In genomic region chr3:195221015-195221853, GRCh38 we compare ENCODE assay signal across 10 cellular contexts. TPM values are rescaled to one million over a fixed set of nuclear protein-coding genes. Genes with fewer than 3 reads are reported as not detected.
DNase-seq lines count a peak whose midpoint lies in the region; ATAC-seq and TF ChIP-seq lines count a peak whose summit lies in the region.
"Had no signal": no experiment of that assay in that cellular context is flagged by ENCODE, and none has a peak within 500 bp of the region (broad histone marks: within the 10 kb centered on the region; RNA-seq: fewer than 3 reads in every experiment).

No MANE protein-coding gene starts in this region.

- no peaks in the 10 kb centered on the region for H3K27me3 Mint-ChIP-seq in activated naive CD4-positive, alpha-beta T cell treated with anti-CD3 and anti-CD28 coated beads for 36 hours (ENCODE audit: low read depth)

- intact Hi-C loops in activated naive CD4-positive, alpha-beta T cell treated with anti-CD3 and anti-CD28 coated beads for 36 hours (cut with micrococcal nuclease) = no loop called here

- no peak for TF ChIP-seq EP300 in gastroesophageal sphincter (IDR thresholded peaks at IDR 0.05)

- peaks cover 0 to 10% of the 10 kb centered on the region in 2 donors for H3K36me3 ChIP-seq in gastroesophageal sphincter
- H3K36me3 ChIP-seq: neutrophil had no signal

- peaks cover 11% of the 10 kb centered on the region for H3K36me3 Mint-ChIP-seq in activated naive CD4-positive, alpha-beta T cell treated with anti-CD3 and anti-CD28 coated beads for 36 hours (ENCODE audit: low read depth)

- no peaks in the 10 kb centered on the region for H3K4me1 Mint-ChIP-seq in activated naive CD4-positive, alpha-beta T cell treated with anti-CD3 and anti-CD28 coated beads for 36 hours (ENCODE audit: low read depth)

- WGBS in gastroesophageal sphincter (ENCODE audit: low coverage in 1 of 2), 2 donors = 75 to 100% methylated on average over 3 to 4 of the region's 9 CpGs

- no peak overlapping the region for H3K4me3 ChIP-seq in gastroesophageal sphincter

- ATAC-seq in gastroesophageal sphincter (peak; percentile 79), HG02840 (IDR thresholded peaks at IDR 0.05; ENCODE audit: low FRiP score, unreplicated experiment) (no peak), GM18909 (IDR thresholded peaks at IDR 0.05; ENCODE audit: poor library complexity, unreplicated experiment) (no peak)

- TF ChIP-seq POLR2A in gastroesophageal sphincter (IDR thresholded peaks at IDR 0.05) = no peak

- peaks cover 5% of the 10 kb centered on the region for H3K9me3 Mint-ChIP-seq in activated naive CD4-positive, alpha-beta T cell treated with anti-CD3 and anti-CD28 coated beads for 36 hours

- DNase-seq in GM04503 (ENCODE audit: low read depth) (peak; percentile 46), RWPE1 (ENCODE audit: low spot score) (no peak), mucosa of gallbladder (ENCODE audit: low spot score) (no peak)
- DNase-seq in stimulated activated CD8-positive, alpha-beta memory T cell treated with anti-CD3 and anti-CD28 coated beads, Interleukin-4, amount 100 ng/mL, for 48 hours = peak; percentile 16
- DNase-seq in activated naive CD4-positive, alpha-beta T cell treated with anti-CD3 and anti-CD28 coated beads for 36 hours = no peak

- no peak overlapping the region for H3K27ac Mint-ChIP-seq in activated naive CD4-positive, alpha-beta T cell treated with anti-CD3 and anti-CD28 coated beads for 36 hours
- H3K27ac Mint-ChIP-seq: T-helper 2 cell treated with Interferon-gamma antibody and Interleukin-4, amounts not matched to agents 5 μg/mL and 100 μg/mL, for 36 hours had no signal

- H3K27ac ChIP-seq in RWPE1 = peak overlapping the region; percentile 66
- H3K27ac ChIP-seq in gastroesophageal sphincter = peak overlapping the region in 3 of 4 donors; percentile 82 to 85 (median 84)
- H3K27ac ChIP-seq: neutrophil had no signal

- no peak overlapping the region for H3K4me3 Mint-ChIP-seq in activated naive CD4-positive, alpha-beta T cell treated with anti-CD3 and anti-CD28 coated beads for 36 hours
- H3K4me3 Mint-ChIP-seq: T-helper 2 cell treated with Interferon-gamma antibody and Interleukin-4, amounts not matched to agents 5 μg/mL and 100 μg/mL, for 36 hours had no signal

- TF ChIP-seq CTCF in RWPE1 (conservative IDR thresholded peaks at IDR 0.05; ENCODE audit: low read depth) (no peak), gastroesophageal sphincter (IDR thresholded peaks at IDR 0.05) (no peak)

- H3K4me1 ChIP-seq in gastroesophageal sphincter = peaks cover 0 to 54% (median 32%) of the 10 kb centered on the region in 3 donors

- H3K9me3 ChIP-seq in gastroesophageal sphincter = no peaks in the 10 kb centered on the region
- H3K9me3 ChIP-seq: neutrophil had no signal

- no peaks in the 10 kb centered on the region for H3K27me3 ChIP-seq in gastroesophageal sphincter
- H3K27me3 ChIP-seq: neutrophil had no signal

- CTCF ChIA-PET in RWPE1 (lab: Yijun Ruan, JAX) = no interaction called here
- CTCF ChIA-PET in activated naive CD4-positive, alpha-beta T cell treated with anti-CD3 and anti-CD28 coated beads for 36 hours (lab: Charles Lee) = interaction anchor here (0.6 kb wide), 1 partner anchor 283 kb away, joined by 4 read pairs; no protein-coding TSS in a partner anchor

- POLR2A ChIA-PET in RWPE1 (lab: Yijun Ruan, JAX; ENCODE audit: low non-redundant PET) = no interaction called here

RNA-seq across cellular contexts. Expression of gene XXYLT1, which starts 49.7 kb away (rescaled TPM):
- 10 to 100 TPM; 10.1 to 14.0 (median 12.5) TPM for total RNA-seq in gastroesophageal sphincter
- total RNA-seq in activated naive CD4-positive, alpha-beta T cell treated with anti-CD3 and anti-CD28 coated beads for 36 hours = 1 to 10 TPM; 1.8 to 2.5 TPM
- 8.8 TPM for total RNA-seq in mucosa of gallbladder

Comparison
In these comparisons a context has a peak if more than half of its experiments do, and no peak if none do; other contexts are left out.
1. DNase-seq: peak in GM04503 (single experiment) and stimulated activated CD8-positive, alpha-beta memory T cell treated with anti-CD3 and anti-CD28 coated beads, Interleukin-4, amount 100 ng/mL, for 48 hours (single experiment); none in RWPE1 (single experiment), activated naive CD4-positive, alpha-beta T cell treated with anti-CD3 and anti-CD28 coated beads for 36 hours (single experiment) and mucosa of gallbladder (single experiment).